1 cellular context compared by ENCODE assay signal in genomic region chr6:140105857-140106256, GRCh38.
TF ChIP-seq lines count a peak whose summit lies in the region.

No MANE protein-coding gene starts in this region.

TF ChIP-seq in HepG2, 621 proteins besides CTCF, POLR2A, EP300 and RAD21 (continued from another document):
- TF ChIP-seq ZNF281 (CRISPR knock-in tag; IDR thresholded peaks at IDR 0.05; ENCODE audit: borderline replicate concordance) (peak; percentile 37; the same call in 1 of the 2 replicates), RAD51 (IDR thresholded peaks at IDR 0.05; ENCODE audit: borderline replicate concordance) (no peak), REL (CRISPR knock-in tag; conservative IDR thresholded peaks at IDR 0.05) (no peak)
